In the genomic region with DNA sequence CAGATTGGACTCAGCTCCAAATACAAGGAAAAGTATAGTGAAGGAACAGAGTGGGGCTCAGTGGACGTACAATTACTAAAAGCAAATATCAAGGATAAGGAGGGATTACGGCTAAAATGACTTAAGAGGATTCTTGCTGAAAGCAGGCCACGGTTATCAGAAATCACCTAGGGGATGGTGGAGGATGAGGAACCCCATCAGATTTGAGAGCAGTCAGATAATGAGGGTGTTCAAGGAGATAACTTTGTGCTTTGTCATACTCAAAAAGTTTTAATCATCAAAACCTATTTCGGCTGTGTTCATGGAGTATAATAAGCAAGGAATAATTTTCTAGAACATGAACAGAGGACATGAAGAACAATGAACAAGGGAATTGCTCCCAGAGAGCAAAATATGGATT, we compare ENCODE assay signal across 19 cellular contexts.
DNase-seq lines count a peak whose midpoint lies in the region; ATAC-seq and TF ChIP-seq lines count a peak whose summit lies in the region.
"Had no signal": no experiment of that assay in that cellular context is flagged by ENCODE, and none has a peak within 500 bp of the region (broad histone marks: within the 10 kb centered on the region; RNA-seq: fewer than 3 reads in every experiment).

No MANE protein-coding gene starts in this region.

- H3K9me3 ChIP-seq in Caco-2, result no peaks in the 10 kb centered on the region
- H3K9me3 ChIP-seq in HUES48 (ENCODE audit: control insufficient read depth, insufficient read depth, low read length), result no peaks in the 10 kb centered on the region
- H3K9me3 ChIP-seq in iPS-18a (ENCODE audit: control insufficient read depth, low read depth, low read length), result no peaks in the 10 kb centered on the region
- H3K9me3 ChIP-seq in spleen, result no peaks in the 10 kb centered on the region
- H3K9me3 ChIP-seq: A549, HAP-1 had no signal

- TF ChIP-seq POLR2A in spleen (IDR thresholded peaks at IDR 0.05), result no peak

- H3K27ac ChIP-seq in HUES48 (ENCODE audit: low read depth, low read length) (peak overlapping the region; percentile 86), iPS-18a (ENCODE audit: low read length) (peak overlapping the region; percentile 59), spleen (no peak overlapping the region)
- H3K27ac ChIP-seq: 22Rv1, A549, C4-2B, HL-60, KMS-11 had no signal

- ATAC-seq in HG03460 (IDR thresholded peaks at IDR 0.05; ENCODE audit: unreplicated experiment), result no peak
- ATAC-seq: A549, GM12878 had no signal

- no peaks in the 10 kb centered on the region for H3K27me3 ChIP-seq in Caco-2 (replicated peaks; ENCODE audit: control insufficient read depth, insufficient read depth, low read length)
- no peaks in the 10 kb centered on the region for H3K27me3 ChIP-seq in HUES48 (ENCODE audit: control insufficient read depth, insufficient read depth, low read length)
- no peaks in the 10 kb centered on the region for H3K27me3 ChIP-seq in iPS-18a (ENCODE audit: control insufficient read depth, insufficient read depth, low read length)
- H3K27me3 ChIP-seq in spleen (replicated peaks in 1 of 7), result no peaks in the 10 kb centered on the region

- no TSS peak for BruUV-seq in Caco-2 (replicated peaks; lab: Mats Ljungman, UMichigan)

- H3K27ac Mint-ChIP-seq in Caco-2 (ENCODE audit: unreplicated experiment), result peak overlapping the region; percentile 23
- H3K27ac Mint-ChIP-seq: CD4-positive, alpha-beta T cell had no signal

- POLR2A ChIA-PET in Caco-2 (lab: Charles Lee), result no interaction called here

- H3K9me3 Mint-ChIP-seq in Caco-2 (ENCODE audit: unreplicated experiment), result no peaks in the 10 kb centered on the region
- H3K9me3 Mint-ChIP-seq: CD4-positive, alpha-beta T cell had no signal

- H3K9ac ChIP-seq in HUES48 (ENCODE audit: low read depth, low read length) (no peak overlapping the region), iPS-18a (ENCODE audit: low read length) (no peak overlapping the region)
- H3K9ac ChIP-seq: KMS-11 had no signal

- H3K4me1 ChIP-seq in Caco-2 (peaks cover 22% of the 10 kb centered on the region), HUES48 (ENCODE audit: control insufficient read depth, insufficient read depth, low read length) (peaks cover 33% of the 10 kb centered on the region), iPS-18a (ENCODE audit: control insufficient read depth, low read depth, low read length) (peaks cover 25% of the 10 kb centered on the region), spleen (no peaks in the 10 kb centered on the region)

- TF ChIP-seq CTCF in Caco-2 (IDR thresholded peaks at IDR 0.05; ENCODE audit: insufficient read depth in 1 of 2, low read depth in 1 of 2, low read length in 1 of 2, severe bottlenecking in 1 of 2, unreplicated experiment in 1 of 2) (no peak), spleen (IDR thresholded peaks at IDR 0.05 in 8 of 11, conservative IDR thresholded peaks at IDR 0.05 in 3 of 11) (no peak)

- H3K4me3 ChIP-seq in Caco-2 (ENCODE audit: low read depth, low read length) (no peak overlapping the region), HUES48 (ENCODE audit: low read depth, low read length) (no peak overlapping the region), iPS-18a (ENCODE audit: low read length) (no peak overlapping the region), spleen (no peak overlapping the region)
- H3K4me3 ChIP-seq: A549, GM12878, HAP-1 had no signal

- H3K27me3 Mint-ChIP-seq in Caco-2 (ENCODE audit: insufficient read depth, unreplicated experiment), result peaks cover under 1% of the 10 kb centered on the region
- H3K27me3 Mint-ChIP-seq: CD4-positive, alpha-beta T cell had no signal

- H3K36me3 ChIP-seq in Caco-2 (ENCODE audit: control insufficient read depth, insufficient read depth, low read length) (no peaks in the 10 kb centered on the region), HUES48 (ENCODE audit: control insufficient read depth, insufficient read depth, low read length) (no peaks in the 10 kb centered on the region), iPS-18a (ENCODE audit: control insufficient read depth, low read depth, low read length) (no peaks in the 10 kb centered on the region), spleen (no peaks in the 10 kb centered on the region)
- H3K36me3 ChIP-seq: HAP-1 had no signal

- WGBS in spleen, 5 donors, result 82 to 92% (median 87%) methylated on average over 4 of the region's 4 CpGs

- no peak for DNase-seq in Caco-2
- peak; percentile 54 for DNase-seq in NCI-H82 treated with DMSO at 0.1 percent for 48 hours (lab: John Stamatoyannopoulos, UW; ENCODE audit: unreplicated experiment)
- no peak for DNase-seq in NCI-H524 (lab: John Stamatoyannopoulos, UW)
- no peak for DNase-seq in spleen
- DNase-seq in SHP77 treated with DMSO at 0.1 percent for 48 hours (lab: John Stamatoyannopoulos, UW), result no peak
- DNase-seq: AML-193; CD4-positive, alpha-beta T cell; DMS79 treated with DMSO at 0.1 percent for 48 hours; GOT3 had no signal

- H3K36me3 Mint-ChIP-seq in Caco-2 (ENCODE audit: insufficient read depth, unreplicated experiment), result no peaks in the 10 kb centered on the region

- intact Hi-C loops in Caco-2 (cut with micrococcal nuclease; ENCODE audit: unreplicated experiment), result loop anchor here (5.0 to 10.0 kb wide), 2 partner anchors 126 to 974 kb away; no protein-coding TSS in a partner anchor
- intact Hi-C loops in spleen (cut with DNase I; ENCODE audit: low total_unique reads), result no loop called here

- H3K4me1 Mint-ChIP-seq in Caco-2 (ENCODE audit: low read depth, unreplicated experiment), result peaks cover 19% of the 10 kb centered on the region

- no peak overlapping the region for H3K4me3 Mint-ChIP-seq in Caco-2 (ENCODE audit: unreplicated experiment)
- H3K4me3 Mint-ChIP-seq: CD4-positive, alpha-beta T cell had no signal

- CTCF ChIA-PET in Caco-2 (lab: Charles Lee), result no interaction called here

Comparison
In these comparisons a context has a peak if more than half of its experiments do, and no peak if none do; other contexts are left out.
1. H3K27ac ChIP-seq: peak in HUES48 (single experiment) and iPS-18a (single experiment); none in spleen (0 of 8).